ENCODE assay signal across 1 cellular context in the genomic region with DNA sequence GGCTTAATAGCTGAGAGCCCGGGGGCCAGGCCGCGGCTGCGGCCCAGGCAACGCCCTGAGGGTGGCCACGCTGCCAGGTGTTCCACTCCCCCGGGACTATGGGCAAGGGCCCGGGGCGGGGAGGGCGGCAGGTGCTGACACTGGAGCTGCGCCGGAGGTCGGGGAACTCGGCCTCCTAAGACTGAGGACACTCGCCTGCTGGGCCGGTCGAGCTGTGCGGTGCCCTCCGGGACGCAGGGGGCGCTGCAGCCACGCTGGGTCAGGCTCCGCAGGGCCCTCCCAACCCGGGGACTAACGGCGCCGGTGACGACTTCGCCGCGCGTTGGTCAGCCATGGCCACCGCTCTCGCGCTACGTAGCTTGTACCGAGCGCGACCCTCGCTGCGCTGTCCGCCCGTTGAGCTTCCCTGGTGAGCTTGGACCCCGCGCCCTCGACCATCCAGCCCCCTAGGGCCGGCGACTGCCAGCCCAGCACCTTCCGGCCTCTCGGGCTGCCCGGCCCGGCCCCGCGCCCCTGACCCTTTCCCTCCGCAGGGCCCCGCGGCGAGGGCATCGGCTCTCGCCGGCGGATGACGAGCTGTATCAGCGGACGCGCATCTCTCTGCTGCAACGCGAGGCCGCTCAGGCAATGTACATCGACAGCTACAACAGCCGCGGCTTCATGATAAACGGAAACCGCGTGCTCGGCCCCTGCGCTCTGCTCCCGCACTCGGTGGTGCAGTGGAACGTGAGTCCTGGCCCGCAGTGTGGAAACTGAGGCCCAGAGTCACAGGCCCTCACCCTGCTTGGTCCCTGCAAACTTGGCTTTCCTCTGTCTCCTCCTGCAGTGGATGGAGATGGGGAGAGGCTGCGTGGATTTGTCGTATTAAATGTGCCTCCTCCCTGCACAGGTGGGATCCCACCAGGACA.
A peak's percentile ranks its signal among the peaks of the same experiment; 100 is the strongest.
TF ChIP-seq lines count a peak whose summit lies in the region.

A gene with protein sequence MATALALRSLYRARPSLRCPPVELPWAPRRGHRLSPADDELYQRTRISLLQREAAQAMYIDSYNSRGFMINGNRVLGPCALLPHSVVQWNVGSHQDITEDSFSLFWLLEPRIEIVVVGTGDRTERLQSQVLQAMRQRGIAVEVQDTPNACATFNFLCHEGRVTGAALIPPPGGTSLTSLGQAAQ (plus strand): TSS at position 309 of the 908 bp plus-strand sequence. CDS start 24 bp downstream, at position 333.

TF ChIP-seq in K562, 482 proteins besides CTCF, POLR2A, EP300 and RAD21 (continued from another document and continues in another):
- TF ChIP-seq, protein P1, sequence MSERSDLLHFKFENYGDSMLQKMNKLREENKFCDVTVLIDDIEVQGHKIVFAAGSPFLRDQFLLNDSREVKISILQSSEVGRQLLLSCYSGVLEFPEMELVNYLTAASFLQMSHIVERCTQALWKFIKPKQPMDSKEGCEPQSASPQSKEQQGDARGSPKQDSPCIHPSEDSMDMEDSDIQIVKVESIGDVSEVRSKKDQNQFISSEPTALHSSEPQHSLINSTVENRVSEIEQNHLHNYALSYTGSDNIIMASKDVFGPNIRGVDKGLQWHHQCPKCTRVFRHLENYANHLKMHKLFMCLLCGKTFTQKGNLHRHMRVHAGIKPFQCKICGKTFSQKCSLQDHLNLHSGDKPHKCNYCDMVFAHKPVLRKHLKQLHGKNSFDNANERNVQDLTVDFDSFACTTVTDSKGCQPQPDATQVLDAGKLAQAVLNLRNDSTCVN (CRISPR knock-in tag; IDR thresholded peaks at IDR 0.05), result no peak
- no peak for TF ChIP-seq SAFB2 (IDR thresholded peaks at IDR 0.05; ENCODE audit: borderline replicate concordance, low read depth, low read length, severe bottlenecking)
- no peak for TF ChIP-seq CBX1 (IDR thresholded peaks at IDR 0.05; ENCODE audit: low read depth)
- TF ChIP-seq, protein P2, sequence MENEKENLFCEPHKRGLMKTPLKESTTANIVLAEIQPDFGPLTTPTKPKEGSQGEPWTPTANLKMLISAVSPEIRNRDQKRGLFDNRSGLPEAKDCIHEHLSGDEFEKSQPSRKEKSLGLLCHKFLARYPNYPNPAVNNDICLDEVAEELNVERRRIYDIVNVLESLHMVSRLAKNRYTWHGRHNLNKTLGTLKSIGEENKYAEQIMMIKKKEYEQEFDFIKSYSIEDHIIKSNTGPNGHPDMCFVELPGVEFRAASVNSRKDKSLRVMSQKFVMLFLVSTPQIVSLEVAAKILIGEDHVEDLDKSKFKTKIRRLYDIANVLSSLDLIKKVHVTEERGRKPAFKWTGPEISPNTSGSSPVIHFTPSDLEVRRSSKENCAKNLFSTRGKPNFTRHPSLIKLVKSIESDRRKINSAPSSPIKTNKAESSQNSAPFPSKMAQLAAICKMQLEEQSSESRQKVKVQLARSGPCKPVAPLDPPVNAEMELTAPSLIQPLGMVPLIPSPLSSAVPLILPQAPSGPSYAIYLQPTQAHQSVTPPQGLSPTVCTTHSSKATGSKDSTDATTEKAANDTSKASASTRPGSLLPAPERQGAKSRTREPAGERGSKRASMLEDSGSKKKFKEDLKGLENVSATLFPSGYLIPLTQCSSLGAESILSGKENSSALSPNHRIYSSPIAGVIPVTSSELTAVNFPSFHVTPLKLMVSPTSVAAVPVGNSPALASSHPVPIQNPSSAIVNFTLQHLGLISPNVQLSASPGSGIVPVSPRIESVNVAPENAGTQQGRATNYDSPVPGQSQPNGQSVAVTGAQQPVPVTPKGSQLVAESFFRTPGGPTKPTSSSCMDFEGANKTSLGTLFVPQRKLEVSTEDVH (IDR thresholded peaks at IDR 0.05; ENCODE audit: low read depth, partially characterized antibody), result no peak
- no peak for TF ChIP-seq SNRNP70 (optimal IDR thresholded peaks at IDR 0.05; ENCODE audit: low read depth, low read length)
- no peak for TF ChIP-seq RFX7 (CRISPR knock-in tag; IDR thresholded peaks at IDR 0.05)
- TF ChIP-seq, protein P3, sequence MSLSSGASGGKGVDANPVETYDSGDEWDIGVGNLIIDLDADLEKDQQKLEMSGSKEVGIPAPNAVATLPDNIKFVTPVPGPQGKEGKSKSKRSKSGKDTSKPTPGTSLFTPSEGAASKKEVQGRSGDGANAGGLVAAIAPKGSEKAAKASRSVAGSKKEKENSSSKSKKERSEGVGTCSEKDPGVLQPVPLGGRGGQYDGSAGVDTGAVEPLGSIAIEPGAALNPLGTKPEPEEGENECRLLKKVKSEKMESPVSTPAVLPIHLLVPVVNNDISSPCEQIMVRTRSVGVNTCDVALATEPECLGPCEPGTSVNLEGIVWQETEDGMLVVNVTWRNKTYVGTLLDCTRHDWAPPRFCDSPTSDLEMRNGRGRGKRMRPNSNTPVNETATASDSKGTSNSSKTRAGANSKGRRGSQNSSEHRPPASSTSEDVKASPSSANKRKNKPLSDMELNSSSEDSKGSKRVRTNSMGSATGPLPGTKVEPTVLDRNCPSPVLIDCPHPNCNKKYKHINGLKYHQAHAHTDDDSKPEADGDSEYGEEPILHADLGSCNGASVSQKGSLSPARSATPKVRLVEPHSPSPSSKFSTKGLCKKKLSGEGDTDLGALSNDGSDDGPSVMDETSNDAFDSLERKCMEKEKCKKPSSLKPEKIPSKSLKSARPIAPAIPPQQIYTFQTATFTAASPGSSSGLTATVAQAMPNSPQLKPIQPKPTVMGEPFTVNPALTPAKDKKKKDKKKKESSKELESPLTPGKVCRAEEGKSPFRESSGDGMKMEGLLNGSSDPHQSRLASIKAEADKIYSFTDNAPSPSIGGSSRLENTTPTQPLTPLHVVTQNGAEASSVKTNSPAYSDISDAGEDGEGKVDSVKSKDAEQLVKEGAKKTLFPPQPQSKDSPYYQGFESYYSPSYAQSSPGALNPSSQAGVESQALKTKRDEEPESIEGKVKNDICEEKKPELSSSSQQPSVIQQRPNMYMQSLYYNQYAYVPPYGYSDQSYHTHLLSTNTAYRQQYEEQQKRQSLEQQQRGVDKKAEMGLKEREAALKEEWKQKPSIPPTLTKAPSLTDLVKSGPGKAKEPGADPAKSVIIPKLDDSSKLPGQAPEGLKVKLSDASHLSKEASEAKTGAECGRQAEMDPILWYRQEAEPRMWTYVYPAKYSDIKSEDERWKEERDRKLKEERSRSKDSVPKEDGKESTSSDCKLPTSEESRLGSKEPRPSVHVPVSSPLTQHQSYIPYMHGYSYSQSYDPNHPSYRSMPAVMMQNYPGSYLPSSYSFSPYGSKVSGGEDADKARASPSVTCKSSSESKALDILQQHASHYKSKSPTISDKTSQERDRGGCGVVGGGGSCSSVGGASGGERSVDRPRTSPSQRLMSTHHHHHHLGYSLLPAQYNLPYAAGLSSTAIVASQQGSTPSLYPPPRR (CRISPR knock-in tag; IDR thresholded peaks at IDR 0.05; ENCODE audit: borderline replicate concordance), result no peak
- no peak for TF ChIP-seq TAL1 (IDR thresholded peaks at IDR 0.05)
- no peak for TF ChIP-seq HDGF (IDR thresholded peaks at IDR 0.05)
- TF ChIP-seq PML (IDR thresholded peaks at IDR 0.05; ENCODE audit: low read length), result peak; percentile 51
- peak; percentile 90 for TF ChIP-seq CREM (IDR thresholded peaks at IDR 0.05; ENCODE audit: low read depth)
- no peak for TF ChIP-seq GTF2A2 (tag; IDR thresholded peaks at IDR 0.05)
- TF ChIP-seq ZFP1 (CRISPR knock-in tag; IDR thresholded peaks at IDR 0.05), result no peak
- no peak for TF ChIP-seq HMG20A (CRISPR knock-in tag; conservative IDR thresholded peaks at IDR 0.05)
- TF ChIP-seq, protein P4, sequence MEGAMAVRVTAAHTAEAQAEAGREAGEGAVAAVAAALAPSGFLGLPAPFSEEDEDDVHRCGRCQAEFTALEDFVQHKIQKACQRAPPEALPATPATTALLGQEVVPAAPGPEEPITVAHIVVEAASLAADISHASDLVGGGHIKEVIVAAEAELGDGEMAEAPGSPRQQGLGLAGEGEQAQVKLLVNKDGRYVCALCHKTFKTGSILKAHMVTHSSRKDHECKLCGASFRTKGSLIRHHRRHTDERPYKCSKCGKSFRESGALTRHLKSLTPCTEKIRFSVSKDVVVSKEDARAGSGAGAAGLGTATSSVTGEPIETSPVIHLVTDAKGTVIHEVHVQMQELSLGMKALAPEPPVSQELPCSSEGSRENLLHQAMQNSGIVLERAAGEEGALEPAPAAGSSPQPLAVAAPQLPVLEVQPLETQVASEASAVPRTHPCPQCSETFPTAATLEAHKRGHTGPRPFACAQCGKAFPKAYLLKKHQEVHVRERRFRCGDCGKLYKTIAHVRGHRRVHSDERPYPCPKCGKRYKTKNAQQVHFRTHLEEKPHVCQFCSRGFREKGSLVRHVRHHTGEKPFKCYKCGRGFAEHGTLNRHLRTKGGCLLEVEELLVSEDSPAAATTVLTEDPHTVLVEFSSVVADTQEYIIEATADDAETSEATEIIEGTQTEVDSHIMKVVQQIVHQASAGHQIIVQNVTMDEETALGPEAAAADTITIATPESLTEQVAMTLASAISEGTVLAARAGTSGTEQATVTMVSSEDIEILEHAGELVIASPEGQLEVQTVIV (CRISPR knock-in tag; IDR thresholded peaks at IDR 0.05; ENCODE audit: borderline replicate concordance), result no peak
- no peak for TF ChIP-seq ZBTB1 (CRISPR knock-in tag; IDR thresholded peaks at IDR 0.05; ENCODE audit: borderline replicate concordance, low read depth)
- peak; percentile 72 for TF ChIP-seq SP2 (IDR thresholded peaks at IDR 0.05; ENCODE audit: extremely low read depth, low read depth, low read length, poor library complexity, severe bottlenecking)
- TF ChIP-seq NR2C1 (IDR thresholded peaks at IDR 0.05), result no peak
- no peak for TF ChIP-seq NR2C1 (tag; IDR thresholded peaks at IDR 0.05)
- TF ChIP-seq, protein P5, sequence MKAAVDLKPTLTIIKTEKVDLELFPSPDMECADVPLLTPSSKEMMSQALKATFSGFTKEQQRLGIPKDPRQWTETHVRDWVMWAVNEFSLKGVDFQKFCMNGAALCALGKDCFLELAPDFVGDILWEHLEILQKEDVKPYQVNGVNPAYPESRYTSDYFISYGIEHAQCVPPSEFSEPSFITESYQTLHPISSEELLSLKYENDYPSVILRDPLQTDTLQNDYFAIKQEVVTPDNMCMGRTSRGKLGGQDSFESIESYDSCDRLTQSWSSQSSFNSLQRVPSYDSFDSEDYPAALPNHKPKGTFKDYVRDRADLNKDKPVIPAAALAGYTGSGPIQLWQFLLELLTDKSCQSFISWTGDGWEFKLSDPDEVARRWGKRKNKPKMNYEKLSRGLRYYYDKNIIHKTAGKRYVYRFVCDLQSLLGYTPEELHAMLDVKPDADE (conservative IDR thresholded peaks at IDR 0.05; ENCODE audit: control insufficient read depth, low read depth, low read length), result peak; percentile 80
- TF ChIP-seq NFE2 (IDR thresholded peaks at IDR 0.05; ENCODE audit: low read depth), result no peak
- TF ChIP-seq SNIP1 (IDR thresholded peaks at IDR 0.05; ENCODE audit: low read depth), result 0 out of 2 replicates have a peak, but pooled peaks have one; percentile 63
- TF ChIP-seq, protein P6, sequence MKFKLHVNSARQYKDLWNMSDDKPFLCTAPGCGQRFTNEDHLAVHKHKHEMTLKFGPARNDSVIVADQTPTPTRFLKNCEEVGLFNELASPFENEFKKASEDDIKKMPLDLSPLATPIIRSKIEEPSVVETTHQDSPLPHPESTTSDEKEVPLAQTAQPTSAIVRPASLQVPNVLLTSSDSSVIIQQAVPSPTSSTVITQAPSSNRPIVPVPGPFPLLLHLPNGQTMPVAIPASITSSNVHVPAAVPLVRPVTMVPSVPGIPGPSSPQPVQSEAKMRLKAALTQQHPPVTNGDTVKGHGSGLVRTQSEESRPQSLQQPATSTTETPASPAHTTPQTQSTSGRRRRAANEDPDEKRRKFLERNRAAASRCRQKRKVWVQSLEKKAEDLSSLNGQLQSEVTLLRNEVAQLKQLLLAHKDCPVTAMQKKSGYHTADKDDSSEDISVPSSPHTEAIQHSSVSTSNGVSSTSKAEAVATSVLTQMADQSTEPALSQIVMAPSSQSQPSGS (CRISPR knock-in tag; IDR thresholded peaks at IDR 0.05), result no peak; the same call in 1 of the 2 replicates
- TF ChIP-seq ZNF785 (CRISPR knock-in tag; IDR thresholded peaks at IDR 0.05), result no peak
- no peak for TF ChIP-seq ZNF57 (CRISPR knock-in tag; IDR thresholded peaks at IDR 0.05)
- TF ChIP-seq PTTG1 (tag; IDR thresholded peaks at IDR 0.05; ENCODE audit: low read depth), result no peak
- no peak for TF ChIP-seq EHMT2 (IDR thresholded peaks at IDR 0.05)
- TF ChIP-seq, protein P7, sequence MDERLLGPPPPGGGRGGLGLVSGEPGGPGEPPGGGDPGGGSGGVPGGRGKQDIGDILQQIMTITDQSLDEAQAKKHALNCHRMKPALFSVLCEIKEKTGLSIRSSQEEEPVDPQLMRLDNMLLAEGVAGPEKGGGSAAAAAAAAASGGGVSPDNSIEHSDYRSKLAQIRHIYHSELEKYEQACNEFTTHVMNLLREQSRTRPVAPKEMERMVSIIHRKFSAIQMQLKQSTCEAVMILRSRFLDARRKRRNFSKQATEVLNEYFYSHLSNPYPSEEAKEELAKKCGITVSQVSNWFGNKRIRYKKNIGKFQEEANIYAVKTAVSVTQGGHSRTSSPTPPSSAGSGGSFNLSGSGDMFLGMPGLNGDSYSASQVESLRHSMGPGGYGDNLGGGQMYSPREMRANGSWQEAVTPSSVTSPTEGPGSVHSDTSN (CRISPR knock-in tag; IDR thresholded peaks at IDR 0.05; ENCODE audit: low read depth), result no peak
- TF ChIP-seq, protein P7 (tag; conservative IDR thresholded peaks at IDR 0.05; ENCODE audit: low read depth), result no peak
- TF ChIP-seq, protein P8, sequence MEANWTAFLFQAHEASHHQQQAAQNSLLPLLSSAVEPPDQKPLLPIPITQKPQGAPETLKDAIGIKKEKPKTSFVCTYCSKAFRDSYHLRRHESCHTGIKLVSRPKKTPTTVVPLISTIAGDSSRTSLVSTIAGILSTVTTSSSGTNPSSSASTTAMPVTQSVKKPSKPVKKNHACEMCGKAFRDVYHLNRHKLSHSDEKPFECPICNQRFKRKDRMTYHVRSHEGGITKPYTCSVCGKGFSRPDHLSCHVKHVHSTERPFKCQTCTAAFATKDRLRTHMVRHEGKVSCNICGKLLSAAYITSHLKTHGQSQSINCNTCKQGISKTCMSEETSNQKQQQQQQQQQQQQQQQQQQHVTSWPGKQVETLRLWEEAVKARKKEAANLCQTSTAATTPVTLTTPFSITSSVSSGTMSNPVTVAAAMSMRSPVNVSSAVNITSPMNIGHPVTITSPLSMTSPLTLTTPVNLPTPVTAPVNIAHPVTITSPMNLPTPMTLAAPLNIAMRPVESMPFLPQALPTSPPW (CRISPR knock-in tag; IDR thresholded peaks at IDR 0.05), result no peak
- no peak for TF ChIP-seq TAF15 (IDR thresholded peaks at IDR 0.05; ENCODE audit: low read depth, low read length)
- TF ChIP-seq, protein P9, sequence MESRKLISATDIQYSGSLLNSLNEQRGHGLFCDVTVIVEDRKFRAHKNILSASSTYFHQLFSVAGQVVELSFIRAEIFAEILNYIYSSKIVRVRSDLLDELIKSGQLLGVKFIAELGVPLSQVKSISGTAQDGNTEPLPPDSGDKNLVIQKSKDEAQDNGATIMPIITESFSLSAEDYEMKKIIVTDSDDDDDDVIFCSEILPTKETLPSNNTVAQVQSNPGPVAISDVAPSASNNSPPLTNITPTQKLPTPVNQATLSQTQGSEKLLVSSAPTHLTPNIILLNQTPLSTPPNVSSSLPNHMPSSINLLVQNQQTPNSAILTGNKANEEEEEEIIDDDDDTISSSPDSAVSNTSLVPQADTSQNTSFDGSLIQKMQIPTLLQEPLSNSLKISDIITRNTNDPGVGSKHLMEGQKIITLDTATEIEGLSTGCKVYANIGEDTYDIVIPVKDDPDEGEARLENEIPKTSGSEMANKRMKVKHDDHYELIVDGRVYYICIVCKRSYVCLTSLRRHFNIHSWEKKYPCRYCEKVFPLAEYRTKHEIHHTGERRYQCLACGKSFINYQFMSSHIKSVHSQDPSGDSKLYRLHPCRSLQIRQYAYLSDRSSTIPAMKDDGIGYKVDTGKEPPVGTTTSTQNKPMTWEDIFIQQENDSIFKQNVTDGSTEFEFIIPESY (CRISPR knock-in tag; IDR thresholded peaks at IDR 0.05), result peak; percentile 61
- TF ChIP-seq KLF16 (IDR thresholded peaks at IDR 0.05), result no peak
